In the genomic region with DNA sequence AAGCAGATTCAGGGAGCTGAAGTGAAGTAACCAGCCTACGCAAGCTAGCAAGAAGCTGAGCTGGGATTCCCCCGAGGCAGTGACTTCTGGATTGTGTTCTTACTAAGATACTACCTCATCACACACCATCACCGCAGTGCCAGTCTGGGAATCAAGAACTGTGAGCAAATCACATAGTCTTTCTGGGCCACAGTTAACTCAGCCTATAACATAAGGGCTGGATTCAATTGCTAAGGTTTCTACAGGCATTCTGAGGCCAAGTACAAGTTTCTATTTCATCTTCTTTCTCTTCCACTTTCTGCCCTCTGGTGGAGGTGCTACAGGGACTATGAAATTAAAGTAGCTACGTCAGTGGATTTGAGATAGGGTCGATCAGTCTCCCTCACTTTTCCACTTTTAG, we compare ENCODE assay signal across 8 cellular contexts. TPM values are rescaled to one million over a fixed set of nuclear protein-coding genes. Genes with fewer than 3 reads are reported as not detected.
DNase-seq lines count a peak whose midpoint lies in the region; ATAC-seq and TF ChIP-seq lines count a peak whose summit lies in the region.

No MANE protein-coding gene starts in this region.

- H3K36me3 ChIP-seq in DND-41 (ENCODE audit: insufficient read depth, low read length) (peaks cover 16% of the 10 kb centered on the region; the same call in 1 of the 2 replicates), left ventricle myocardium inferior (peaks cover 18% of the 10 kb centered on the region)

- H3K4me1 ChIP-seq in DND-41 (ENCODE audit: insufficient read depth, low read length) (peaks cover 29% of the 10 kb centered on the region), left ventricle myocardium inferior (peaks cover 42% of the 10 kb centered on the region)

- no peak overlapping the region for H3K4me3 ChIP-seq in DND-41 (ENCODE audit: low read depth in 1 of 2, low read length in 2 of 2)
- H3K4me3 ChIP-seq in left ventricle myocardium inferior = peak overlapping the region; percentile 74

- H3K27me3 ChIP-seq in DND-41 (ENCODE audit: insufficient read depth, low read length, poor library complexity) (peaks cover 9% of the 10 kb centered on the region), left ventricle myocardium inferior (ENCODE audit: low read depth) (no peaks in the 10 kb centered on the region)

- no peak overlapping the region for H2AFZ ChIP-seq in DND-41 (ENCODE audit: low read depth, low read length)

- intact Hi-C loops in left ventricle myocardium inferior (cut with micrococcal nuclease) = no loop called here

- H3K27ac ChIP-seq in DND-41 (ENCODE audit: low read length) (no peak overlapping the region), VCaP (no peak overlapping the region), left ventricle myocardium inferior (replicated peaks) (peak overlapping the region; percentile 89)

- TF ChIP-seq CTCF in DND-41 (IDR thresholded peaks at IDR 0.05; ENCODE audit: borderline replicate concordance, extremely low read depth, low read length, poor library complexity, severe bottlenecking) (peak; percentile 46), VCaP (conservative IDR thresholded peaks at IDR 0.05) (peak; percentile 76), left ventricle myocardium inferior (IDR thresholded peaks at IDR 0.05; ENCODE audit: borderline replicate concordance) (peak; percentile 58)

- DNase-seq in DND-41 (no peak), left ventricle myocardium inferior (no peak), NCI-H69 (lab: John Stamatoyannopoulos, UW) (no peak), NCI-H2107 (lab: John Stamatoyannopoulos, UW) (no peak)
- peak; percentile 32 for DNase-seq in stimulated activated naive CD8-positive, alpha-beta T cell treated with anti-CD3 and anti-CD28 coated beads, Interleukin-15, Interleukin-2, amounts not matched to agents 100 U/mL and 50 U/mL, for 24 hours

- no peak overlapping the region for H3K4me2 ChIP-seq in DND-41 (ENCODE audit: insufficient read depth, low read length)

- H3K79me2 ChIP-seq in DND-41 (ENCODE audit: insufficient read depth, low read length) = no peaks in the 10 kb centered on the region

- no peak overlapping the region for H3K9ac ChIP-seq in DND-41 (ENCODE audit: low read depth, low read length)

- H3K9me3 ChIP-seq in DND-41 (ENCODE audit: insufficient read depth, low read length, severe bottlenecking) (no peaks in the 10 kb centered on the region), left ventricle myocardium inferior (replicated peaks) (no peaks in the 10 kb centered on the region)

- H4K20me1 ChIP-seq in DND-41 (ENCODE audit: insufficient read depth, low read length) = peaks cover 4% of the 10 kb centered on the region

- ATAC-seq in DND-41 (ENCODE audit: insufficient read depth, low read depth) (no peak), GM19043 (IDR thresholded peaks at IDR 0.05; ENCODE audit: low read depth, unreplicated experiment) (peak; percentile 45), HG03108 (IDR thresholded peaks at IDR 0.05; ENCODE audit: unreplicated experiment) (peak; percentile 35)
- peak; percentile 45 for ATAC-seq in stimulated activated naive CD8-positive, alpha-beta T cell treated with anti-CD3 and anti-CD28 coated beads, Interleukin-15, Interleukin-2, amounts not matched to agents 100 U/mL and 50 U/mL, for 24 hours

RNA-seq across cellular contexts. Expression of a gene that starts 1.4 kb away (rescaled TPM):
- 92.0 TPM for total RNA-seq in left ventricle myocardium inferior
